Comparison of ENCODE assay signal across 1 cellular context in the genomic region with DNA sequence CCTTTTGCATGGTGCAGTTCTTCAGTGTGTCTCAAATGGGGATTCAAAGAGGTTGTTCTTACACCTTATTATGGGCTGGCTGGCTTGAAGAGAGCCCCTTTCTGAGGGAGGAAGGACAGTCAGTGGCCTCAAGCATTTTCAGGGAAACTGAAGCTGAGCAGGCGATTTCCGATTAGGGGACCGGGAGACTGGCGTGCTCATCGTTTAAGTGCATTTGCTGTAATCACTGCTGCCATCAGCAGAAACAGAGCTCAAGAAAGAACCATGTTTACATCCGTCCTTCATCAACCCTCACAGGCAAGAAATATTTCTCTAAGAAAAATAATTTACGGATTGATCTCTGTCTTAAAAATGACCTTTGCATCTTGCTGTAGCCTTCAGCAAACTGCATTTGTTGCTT.
TF ChIP-seq lines count a peak whose summit lies in the region.

No MANE protein-coding gene starts in this region.

TF ChIP-seq in GM23338, 12 proteins besides CTCF, POLR2A, EP300 and RAD21 (continued from another document):
- TF ChIP-seq, protein P1, sequence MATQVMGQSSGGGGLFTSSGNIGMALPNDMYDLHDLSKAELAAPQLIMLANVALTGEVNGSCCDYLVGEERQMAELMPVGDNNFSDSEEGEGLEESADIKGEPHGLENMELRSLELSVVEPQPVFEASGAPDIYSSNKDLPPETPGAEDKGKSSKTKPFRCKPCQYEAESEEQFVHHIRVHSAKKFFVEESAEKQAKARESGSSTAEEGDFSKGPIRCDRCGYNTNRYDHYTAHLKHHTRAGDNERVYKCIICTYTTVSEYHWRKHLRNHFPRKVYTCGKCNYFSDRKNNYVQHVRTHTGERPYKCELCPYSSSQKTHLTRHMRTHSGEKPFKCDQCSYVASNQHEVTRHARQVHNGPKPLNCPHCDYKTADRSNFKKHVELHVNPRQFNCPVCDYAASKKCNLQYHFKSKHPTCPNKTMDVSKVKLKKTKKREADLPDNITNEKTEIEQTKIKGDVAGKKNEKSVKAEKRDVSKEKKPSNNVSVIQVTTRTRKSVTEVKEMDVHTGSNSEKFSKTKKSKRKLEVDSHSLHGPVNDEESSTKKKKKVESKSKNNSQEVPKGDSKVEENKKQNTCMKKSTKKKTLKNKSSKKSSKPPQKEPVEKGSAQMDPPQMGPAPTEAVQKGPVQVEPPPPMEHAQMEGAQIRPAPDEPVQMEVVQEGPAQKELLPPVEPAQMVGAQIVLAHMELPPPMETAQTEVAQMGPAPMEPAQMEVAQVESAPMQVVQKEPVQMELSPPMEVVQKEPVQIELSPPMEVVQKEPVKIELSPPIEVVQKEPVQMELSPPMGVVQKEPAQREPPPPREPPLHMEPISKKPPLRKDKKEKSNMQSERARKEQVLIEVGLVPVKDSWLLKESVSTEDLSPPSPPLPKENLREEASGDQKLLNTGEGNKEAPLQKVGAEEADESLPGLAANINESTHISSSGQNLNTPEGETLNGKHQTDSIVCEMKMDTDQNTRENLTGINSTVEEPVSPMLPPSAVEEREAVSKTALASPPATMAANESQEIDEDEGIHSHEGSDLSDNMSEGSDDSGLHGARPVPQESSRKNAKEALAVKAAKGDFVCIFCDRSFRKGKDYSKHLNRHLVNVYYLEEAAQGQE (IDR thresholded peaks at IDR 0.05; ENCODE audit: unreplicated experiment), result no peak
- TF ChIP-seq JUNB (IDR thresholded peaks at IDR 0.05; ENCODE audit: unreplicated experiment), result no peak
- no peak for TF ChIP-seq EZH2phosphoT487 (IDR thresholded peaks at IDR 0.05; ENCODE audit: unreplicated experiment)
- TF ChIP-seq EZH2 (IDR thresholded peaks at IDR 0.05; ENCODE audit: low read depth, unreplicated experiment), result no peak
- TF ChIP-seq, protein P2, sequence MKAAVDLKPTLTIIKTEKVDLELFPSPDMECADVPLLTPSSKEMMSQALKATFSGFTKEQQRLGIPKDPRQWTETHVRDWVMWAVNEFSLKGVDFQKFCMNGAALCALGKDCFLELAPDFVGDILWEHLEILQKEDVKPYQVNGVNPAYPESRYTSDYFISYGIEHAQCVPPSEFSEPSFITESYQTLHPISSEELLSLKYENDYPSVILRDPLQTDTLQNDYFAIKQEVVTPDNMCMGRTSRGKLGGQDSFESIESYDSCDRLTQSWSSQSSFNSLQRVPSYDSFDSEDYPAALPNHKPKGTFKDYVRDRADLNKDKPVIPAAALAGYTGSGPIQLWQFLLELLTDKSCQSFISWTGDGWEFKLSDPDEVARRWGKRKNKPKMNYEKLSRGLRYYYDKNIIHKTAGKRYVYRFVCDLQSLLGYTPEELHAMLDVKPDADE (IDR thresholded peaks at IDR 0.05), result no peak
